ENCODE assay signal across 2 cellular contexts in genomic region chr4:112876316-112876715, GRCh38.
TF ChIP-seq lines count a peak whose summit lies in the region.

No MANE protein-coding gene starts in this region.

TF ChIP-seq in GM23338, 12 proteins besides CTCF, POLR2A, EP300 and RAD21:
- TF ChIP-seq POLR2AphosphoS5 (IDR thresholded peaks at IDR 0.05; ENCODE audit: low read depth) (no peak), ZNF114 (CRISPR knock-in tag; IDR thresholded peaks at IDR 0.05) (no peak), STAT1 (IDR thresholded peaks at IDR 0.05; ENCODE audit: unreplicated experiment) (no peak), EZH2 (IDR thresholded peaks at IDR 0.05; ENCODE audit: low read depth, unreplicated experiment) (no peak), JUNB (IDR thresholded peaks at IDR 0.05; ENCODE audit: unreplicated experiment) (no peak)

TF ChIP-seq in H1, 55 proteins besides CTCF, POLR2A, EP300 and RAD21:
- TF ChIP-seq KDM5A (IDR thresholded peaks at IDR 0.05; ENCODE audit: low read length), result no peak
- peak; percentile 81 for TF ChIP-seq TEAD4 (IDR thresholded peaks at IDR 0.05; ENCODE audit: low read depth, low read length)
